ENCODE assay signal across 8 cellular contexts in genomic region chr4:7649741-7650531, GRCh38.
DNase-seq lines count a peak whose midpoint lies in the region; ATAC-seq lines count a peak whose summit lies in the region.

No MANE protein-coding gene starts in this region.

- H3K4me3 Mint-ChIP-seq in activated CD4-positive, alpha-beta T cell treated with anti-CD3 and anti-CD28 coated beads, Interleukin-2, amount 10 ng/mL, durations not matched to agents 24 days and 14 days, result peak overlapping the region; percentile 24
- H3K4me3 Mint-ChIP-seq in effector memory CD8-positive, alpha-beta T cell, result peak overlapping the region; percentile 42 to 61

- peak; percentile 76 for ATAC-seq in effector memory CD8-positive, alpha-beta T cell (replicated peaks)
- ATAC-seq in GM18873 (IDR thresholded peaks at IDR 0.05; ENCODE audit: low FRiP score, unreplicated experiment) (no peak), GM19463 (IDR thresholded peaks at IDR 0.05; ENCODE audit: unreplicated experiment) (no peak)

- no peaks in the 10 kb centered on the region for H3K36me3 Mint-ChIP-seq in activated CD4-positive, alpha-beta T cell treated with anti-CD3 and anti-CD28 coated beads, Interleukin-2, amount 10 ng/mL, durations not matched to agents 24 days and 14 days (ENCODE audit: low read depth)
- H3K36me3 Mint-ChIP-seq in effector memory CD8-positive, alpha-beta T cell (ENCODE audit: insufficient read depth), result peaks cover 22% of the 10 kb centered on the region

- intact Hi-C loops in activated CD4-positive, alpha-beta T cell treated with anti-CD3 and anti-CD28 coated beads, Interleukin-2, amount 10 ng/mL, durations not matched to agents 24 days and 14 days (cut with micrococcal nuclease), result loop anchor here (5.0 kb wide), 1 partner anchor 107 kb away; no protein-coding TSS in a partner anchor

- H3K27me3 Mint-ChIP-seq in activated CD4-positive, alpha-beta T cell treated with anti-CD3 and anti-CD28 coated beads, Interleukin-2, amount 10 ng/mL, durations not matched to agents 24 days and 14 days, result no peaks in the 10 kb centered on the region
- H3K27me3 Mint-ChIP-seq in effector memory CD8-positive, alpha-beta T cell, result no peaks in the 10 kb centered on the region

- DNase-seq in NK-92 treated with Interleukin-12 subunit alpha and Interleukin-12 subunit beta, amount 100 ng/mL, for 24 hours (lab: John Stamatoyannopoulos, UW), result peak; percentile 94
- DNase-seq in NK-92 (lab: John Stamatoyannopoulos, UW; ENCODE audit: unreplicated experiment) (no peak), cortex of kidney (lab: John Stamatoyannopoulos, UW) (no peak)
- DNase-seq in activated CD4-positive, alpha-beta T cell treated with anti-CD3 and anti-CD28 coated beads, Interleukin-2, amount 10 ng/mL, durations not matched to agents 24 days and 14 days, result peak; percentile 82
- DNase-seq in effector memory CD8-positive, alpha-beta T cell, result peak; percentile 74 to 76 (median 76)
- DNase-seq in stimulated activated CD4-positive, alpha-beta T cell treated with anti-CD3 and anti-CD28 coated beads, Interleukin-2, amount 100 ng/mL, for 48 hours, result peak; percentile 21 to 29

- peak overlapping the region; percentile 81 for H3K27ac Mint-ChIP-seq in activated CD4-positive, alpha-beta T cell treated with anti-CD3 and anti-CD28 coated beads, Interleukin-2, amount 10 ng/mL, durations not matched to agents 24 days and 14 days
- H3K27ac Mint-ChIP-seq in effector memory CD8-positive, alpha-beta T cell, result peak overlapping the region; percentile 97 to 98

- no peaks in the 10 kb centered on the region for H3K9me3 Mint-ChIP-seq in activated CD4-positive, alpha-beta T cell treated with anti-CD3 and anti-CD28 coated beads, Interleukin-2, amount 10 ng/mL, durations not matched to agents 24 days and 14 days
- peaks cover 3 to 10% of the 10 kb centered on the region in 2 donors for H3K9me3 Mint-ChIP-seq in effector memory CD8-positive, alpha-beta T cell

- H3K4me1 Mint-ChIP-seq in activated CD4-positive, alpha-beta T cell treated with anti-CD3 and anti-CD28 coated beads, Interleukin-2, amount 10 ng/mL, durations not matched to agents 24 days and 14 days, result peaks cover 34% of the 10 kb centered on the region
- peaks cover 72 to 85% of the 10 kb centered on the region in 2 donors for H3K4me1 Mint-ChIP-seq in effector memory CD8-positive, alpha-beta T cell (ENCODE audit: low read depth in 2 of 2)

Comparison
In these comparisons a context has a peak if more than half of its experiments do, and no peak if none do; other contexts are left out.
1. DNase-seq: peak in NK-92 treated with Interleukin-12 subunit alpha and Interleukin-12 subunit beta, amount 100 ng/mL, for 24 hours (single experiment), activated CD4-positive, alpha-beta T cell treated with anti-CD3 and anti-CD28 coated beads, Interleukin-2, amount 10 ng/mL, durations not matched to agents 24 days and 14 days (single experiment), effector memory CD8-positive, alpha-beta T cell (3 of 3) and stimulated activated CD4-positive, alpha-beta T cell treated with anti-CD3 and anti-CD28 coated beads, Interleukin-2, amount 100 ng/mL, for 48 hours (2 of 2); none in NK-92 (single experiment) and cortex of kidney (single experiment).